Comparison of ENCODE assay signal across 13 cellular contexts in genomic region chr19:2252481-2253105, GRCh38. TPM values are rescaled to one million over a fixed set of nuclear protein-coding genes. Genes with fewer than 3 reads are reported as not detected.
DNase-seq lines count a peak whose midpoint lies in the region; ATAC-seq and TF ChIP-seq lines count a peak whose summit lies in the region.
"Had no signal": no experiment of that assay in that cellular context is flagged by ENCODE, and none has a peak within 500 bp of the region (broad histone marks: within the 10 kb centered on the region; RNA-seq: fewer than 3 reads in every experiment).

No MANE protein-coding gene starts in this region.

- TF ChIP-seq CTCF in lower lobe of right lung (IDR thresholded peaks at IDR 0.05) (no peak), body of pancreas (IDR thresholded peaks at IDR 0.05) (no peak)

- no peaks in the 10 kb centered on the region for H3K36me3 Mint-ChIP-seq in activated T-cell treated with anti-CD3 and anti-CD28 coated beads, Interleukin-2, amount 50 U/mL, for 4 hours (ENCODE audit: insufficient read depth)

- ATAC-seq in activated T-cell treated with anti-CD3 and anti-CD28 coated beads, Interleukin-2, amount 50 U/mL, for 4 hours, result peak; percentile 3
- peak in 1 of 2 donors; percentile 4 for ATAC-seq in lower lobe of right lung
- ATAC-seq in body of pancreas, result no peak

- peak overlapping the region; percentile 46 for H3K4me3 Mint-ChIP-seq in activated T-cell treated with anti-CD3 and anti-CD28 coated beads, Interleukin-2, amount 50 U/mL, for 4 hours

- H3K4me1 ChIP-seq in lower lobe of right lung, result peaks cover 33% of the 10 kb centered on the region
- H3K4me1 ChIP-seq in body of pancreas, result peaks cover 38% of the 10 kb centered on the region

- H3K4me3 ChIP-seq in lower lobe of right lung (peak overlapping the region; percentile 25), body of pancreas (no peak overlapping the region)

- 13 to 17% methylated on average over 14 to 39 of the region's 48 CpGs for WGBS in body of pancreas, 2 donors

- H3K9me3 ChIP-seq in lower lobe of right lung (no peaks in the 10 kb centered on the region), body of pancreas (no peaks in the 10 kb centered on the region)

- H3K27ac ChIP-seq in lower lobe of right lung (no peak overlapping the region), body of pancreas (no peak overlapping the region)

- peak; percentile 10 for DNase-seq in stimulated activated CD4-positive, alpha-beta T cell treated with anti-CD3 and anti-CD28 coated beads, Interleukin-4, amount 100 ng/mL, for 24 hours
- DNase-seq in stimulated activated CD4-positive, alpha-beta T cell treated with anti-CD3 and anti-CD28 coated beads, Interleukin-1b, Interleukin-23, amount 100 ng/mL, for 48 hours, result no peak
- no peak for DNase-seq in activated T-cell treated with anti-CD3 and anti-CD28 coated beads, Interleukin-2, amount 50 U/mL, for 4 hours
- DNase-seq in lower lobe of right lung (no peak), NCI-H524 treated with DMSO at 0.1 percent for 48 hours (lab: John Stamatoyannopoulos, UW) (no peak), body of pancreas (no peak), DMS 273 treated with DMSO at 0.1 percent for 48 hours (lab: John Stamatoyannopoulos, UW) (no peak), glomerular visceral epithelial cell (ENCODE audit: extremely low spot score) (no peak)
- DNase-seq: DMS79, foreskin melanocyte, KG1 had no signal

- H3K9me3 Mint-ChIP-seq in activated T-cell treated with anti-CD3 and anti-CD28 coated beads, Interleukin-2, amount 50 U/mL, for 4 hours, result no peaks in the 10 kb centered on the region

- TF ChIP-seq POLR2A in body of pancreas (IDR thresholded peaks at IDR 0.05), result no peak

- H3K36me3 ChIP-seq in lower lobe of right lung, result peaks cover 12% of the 10 kb centered on the region
- no peaks in the 10 kb centered on the region for H3K36me3 ChIP-seq in body of pancreas (replicated peaks in 1 of 2; ENCODE audit: insufficient read depth in 1 of 2, low read depth in 2 of 2)

- intact Hi-C loops in lower lobe of right lung (cut with DNase I), result no loop called here
- intact Hi-C loops in body of pancreas (cut with DNase I), result no loop called here

- peaks cover 17% of the 10 kb centered on the region for H3K4me1 Mint-ChIP-seq in activated T-cell treated with anti-CD3 and anti-CD28 coated beads, Interleukin-2, amount 50 U/mL, for 4 hours (ENCODE audit: low read depth)

- H3K27me3 ChIP-seq in lower lobe of right lung (ENCODE audit: low read depth) (peaks cover 53% of the 10 kb centered on the region), body of pancreas (peaks cover 0 to 23% of the 10 kb centered on the region in 2 donors)

- H3K27me3 Mint-ChIP-seq in activated T-cell treated with anti-CD3 and anti-CD28 coated beads, Interleukin-2, amount 50 U/mL, for 4 hours (ENCODE audit: low read depth), result peaks cover 12% of the 10 kb centered on the region

RNA-seq across cellular contexts. Expression of gene AMH, which starts 3.5 kb away (rescaled TPM):
- total RNA-seq in activated T-cell treated with anti-CD3 and anti-CD28 coated beads, Interleukin-2, amount 50 U/mL, for 4 hours, result 1 to 10 TPM; 3.9 to 9.4 (median 5.8) TPM
- total RNA-seq in lower lobe of right lung, result 1.9 TPM
- 10 to 100 TPM in 1 of 2 donors, under 1 TPM in 1; 0.99 to 11.7 TPM for total RNA-seq in body of pancreas

RNA-seq across cellular contexts. Expression of gene JSRP1, which starts 3.6 kb away (rescaled TPM):
- under 1 TPM; 0.63 to 0.95 (median 0.89) TPM for total RNA-seq in activated T-cell treated with anti-CD3 and anti-CD28 coated beads, Interleukin-2, amount 50 U/mL, for 4 hours
- total RNA-seq in lower lobe of right lung, result not detected
- total RNA-seq in body of pancreas, result not detected
- total RNA-seq: NCI-H460, temporal lobe had no signal

RNA-seq across cellular contexts. Expression of gene SF3A2, which starts 16.0 kb away (rescaled TPM):
- 100 to 1,000 TPM; 174 to 195 (median 179) TPM for total RNA-seq in activated T-cell treated with anti-CD3 and anti-CD28 coated beads, Interleukin-2, amount 50 U/mL, for 4 hours
- 55.6 TPM for total RNA-seq in lower lobe of right lung
- 10 to 100 TPM; 15.5 to 30.1 TPM for total RNA-seq in body of pancreas

RNA-seq across cellular contexts. Expression of gene PLEKHJ1, which starts 16.5 kb away (rescaled TPM):
- total RNA-seq in activated T-cell treated with anti-CD3 and anti-CD28 coated beads, Interleukin-2, amount 50 U/mL, for 4 hours, result 10 to 100 TPM; 69.0 to 92.2 (median 71.4) TPM
- total RNA-seq in lower lobe of right lung (52.0 TPM), body of pancreas (10 to 100 TPM; 47.5 to 89.0 TPM)

RNA-seq across cellular contexts. Expression of gene PEAK3, which starts 29.4 kb away (rescaled TPM):
- total RNA-seq in activated T-cell treated with anti-CD3 and anti-CD28 coated beads, Interleukin-2, amount 50 U/mL, for 4 hours, result under 1 TPM in 1 of 3 donors, not detected in 2; 0.11 TPM
- total RNA-seq in lower lobe of right lung (7.5 TPM), body of pancreas (under 1 TPM; 0.66 to 0.78 TPM)
- total RNA-seq: NCI-H460 had no signal
